In genomic region chr1:11330411-11330810, GRCh38 we compare ENCODE assay signal across 18 cellular contexts. TPM values are rescaled to one million over a fixed set of nuclear protein-coding genes. Genes with fewer than 3 reads are reported as not detected.
A peak's percentile ranks its signal among the peaks of the same experiment; 100 is the strongest.
DNase-seq lines count a peak whose midpoint lies in the region; ATAC-seq and TF ChIP-seq lines count a peak whose summit lies in the region.
"Had no signal": no experiment of that assay in that cellular context is flagged by ENCODE, and none has a peak within 500 bp of the region (broad histone marks: within the 10 kb centered on the region; RNA-seq: fewer than 3 reads in every experiment).

No MANE protein-coding gene starts in this region.

- no peak overlapping the region for H3K23ac ChIP-seq in mesendoderm (ENCODE audit: low read length)

- H3K4me1 ChIP-seq in mesendoderm (ENCODE audit: control insufficient read depth, low read depth, low read length): no peaks in the 10 kb centered on the region
- H3K4me1 ChIP-seq: BE2C, Caco-2 had no signal

- no peak overlapping the region for H2BK15ac ChIP-seq in mesendoderm (replicated peaks; ENCODE audit: low read depth)

- no peak overlapping the region for H4K8ac ChIP-seq in mesendoderm (ENCODE audit: low read depth, low read length)

- no peaks in the 10 kb centered on the region for H3K9me3 Mint-ChIP-seq in WTC11
- H3K9me3 Mint-ChIP-seq: CD14-positive monocyte; CD4-positive, alpha-beta memory T cell; CD8-positive, alpha-beta memory T cell had no signal

- H3K9ac ChIP-seq in mesendoderm (ENCODE audit: low read length): no peak overlapping the region
- H3K9ac ChIP-seq: BLaER1 had no signal

- H2AK5ac ChIP-seq in mesendoderm (ENCODE audit: low read length): no peak overlapping the region

- H3K27ac ChIP-seq in mesendoderm (ENCODE audit: low read depth, low read length): no peak overlapping the region
- H3K27ac ChIP-seq: BLaER1 had no signal

- H3K27me3 Mint-ChIP-seq in WTC11 (ENCODE audit: low read depth): no peaks in the 10 kb centered on the region
- H3K27me3 Mint-ChIP-seq: CD4-positive, CD25-positive, alpha-beta regulatory T cell had no signal

- no peaks in the 10 kb centered on the region for H3K79me1 ChIP-seq in mesendoderm (ENCODE audit: low read length)

- H3K27ac Mint-ChIP-seq in WTC11: no peak overlapping the region
- H3K27ac Mint-ChIP-seq: CD14-positive monocyte; CD4-positive, alpha-beta memory T cell; CD4-positive, CD25-positive, alpha-beta regulatory T cell; CD8-positive, alpha-beta memory T cell had no signal

- H3K18ac ChIP-seq in mesendoderm (ENCODE audit: low read length): no peak overlapping the region

- CTCF ChIA-PET in WTC11 (lab: Charles Lee): interaction anchor here (0.8 to 2.6 kb wide), 11 partner anchors 9 to 312 kb away, joined by 3 to 18 read pairs (median 4); partner anchors contain the start of gene DISP3

- TF ChIP-seq POLR2A in erythroblast (IDR thresholded peaks at IDR 0.05; ENCODE audit: low read length): no peak

- H3K4me3 Mint-ChIP-seq in WTC11: no peak overlapping the region
- H3K4me3 Mint-ChIP-seq: CD14-positive monocyte; CD4-positive, alpha-beta memory T cell; CD4-positive, CD25-positive, alpha-beta regulatory T cell; CD8-positive, alpha-beta memory T cell had no signal

- no peak overlapping the region for H3K56ac ChIP-seq in mesendoderm (ENCODE audit: low read length)

- no peak overlapping the region for H4K5ac ChIP-seq in mesendoderm (ENCODE audit: low read length)

- no peaks in the 10 kb centered on the region for H3K36me3 Mint-ChIP-seq in WTC11
- H3K36me3 Mint-ChIP-seq: CD14-positive monocyte; CD4-positive, alpha-beta memory T cell; CD4-positive, CD25-positive, alpha-beta regulatory T cell; CD8-positive, alpha-beta memory T cell had no signal

- H3K79me2 ChIP-seq in mesendoderm (ENCODE audit: control insufficient read depth, insufficient read depth, low read length): no peaks in the 10 kb centered on the region

- WGBS in mesendoderm (ENCODE audit: extremely low coverage, insufficient coverage, low lambda C conversion rate): no CpG with 5 or more reads among the region's 4 CpGs

- no peak for DNase-seq in WTC11 (ENCODE audit: low spot score)
- DNase-seq in mesendoderm: peak; percentile 55
- DNase-seq in erythroblast (lab: John Stamatoyannopoulos, UW): no peak
- no peak for DNase-seq in COLO829 (ENCODE audit: low spot score)
- DNase-seq in left lobe of liver (ENCODE audit: low spot score): no peak
- DNase-seq: 8988T; ACHN; BE2C; C1 segment of cervical spinal cord; Caco-2; Calu3; CD4-positive, alpha-beta memory T cell; CD4-positive, CD25-positive, alpha-beta regulatory T cell; CD8-positive, alpha-beta memory T cell; DMS79 treated with DMSO at 0.1 percent for 48 hours; GF-D8 had no signal

- no peak overlapping the region for H2BK5ac ChIP-seq in mesendoderm (ENCODE audit: low read length)

- no peak overlapping the region for H3K4ac ChIP-seq in mesendoderm (ENCODE audit: low read depth, low read length)

- POLR2A ChIA-PET in WTC11 (lab: Charles Lee): no interaction called here

- H3K4me2 ChIP-seq in mesendoderm (ENCODE audit: low read length): no peak overlapping the region
- H3K4me2 ChIP-seq: BLaER1 had no signal

- H3K4me1 Mint-ChIP-seq in WTC11: peaks cover 19% of the 10 kb centered on the region
- H3K4me1 Mint-ChIP-seq: CD14-positive monocyte; CD8-positive, alpha-beta memory T cell had no signal

- H3K36me3 ChIP-seq in mesendoderm (ENCODE audit: control insufficient read depth, insufficient read depth, low read length): no peaks in the 10 kb centered on the region
- H3K36me3 ChIP-seq: BE2C, BLaER1 had no signal

- TF ChIP-seq CTCF in WTC11 (IDR thresholded peaks at IDR 0.05): no peak

- ATAC-seq in WTC11: peak; percentile 23; the same call in 1 of the 2 replicates
- ATAC-seq in left lobe of liver: no peak

- H2BK120ac ChIP-seq in mesendoderm (ENCODE audit: low read depth, low read length): no peak overlapping the region

- no peak overlapping the region for H3K4me3 ChIP-seq in mesendoderm (ENCODE audit: low read length)
- H3K4me3 ChIP-seq: BLaER1 had no signal

- no peaks in the 10 kb centered on the region for H3K27me3 ChIP-seq in mesendoderm (ENCODE audit: insufficient read depth, low read length, poor library complexity)
- H3K27me3 ChIP-seq: BE2C, BLaER1 had no signal

TF ChIP-seq in WTC11, 78 proteins besides CTCF, POLR2A, EP300 and RAD21:
- TF ChIP-seq MXD4 (CRISPR knock-in tag; IDR thresholded peaks at IDR 0.05; ENCODE audit: borderline replicate concordance): no peak
- TF ChIP-seq, protein P1, sequence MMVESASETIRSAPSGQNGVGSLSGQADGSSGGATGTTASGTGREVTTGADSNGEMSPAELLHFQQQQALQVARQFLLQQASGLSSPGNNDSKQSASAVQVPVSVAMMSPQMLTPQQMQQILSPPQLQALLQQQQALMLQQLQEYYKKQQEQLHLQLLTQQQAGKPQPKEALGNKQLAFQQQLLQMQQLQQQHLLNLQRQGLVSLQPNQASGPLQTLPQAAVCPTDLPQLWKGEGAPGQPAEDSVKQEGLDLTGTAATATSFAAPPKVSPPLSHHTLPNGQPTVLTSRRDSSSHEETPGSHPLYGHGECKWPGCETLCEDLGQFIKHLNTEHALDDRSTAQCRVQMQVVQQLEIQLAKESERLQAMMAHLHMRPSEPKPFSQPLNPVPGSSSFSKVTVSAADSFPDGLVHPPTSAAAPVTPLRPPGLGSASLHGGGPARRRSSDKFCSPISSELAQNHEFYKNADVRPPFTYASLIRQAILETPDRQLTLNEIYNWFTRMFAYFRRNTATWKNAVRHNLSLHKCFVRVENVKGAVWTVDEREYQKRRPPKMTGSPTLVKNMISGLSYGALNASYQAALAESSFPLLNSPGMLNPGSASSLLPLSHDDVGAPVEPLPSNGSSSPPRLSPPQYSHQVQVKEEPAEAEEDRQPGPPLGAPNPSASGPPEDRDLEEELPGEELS (CRISPR knock-in tag; IDR thresholded peaks at IDR 0.05): no peak
- no peak for TF ChIP-seq MLX (CRISPR knock-in tag; IDR thresholded peaks at IDR 0.05)
- TF ChIP-seq JUN (CRISPR knock-in tag; IDR thresholded peaks at IDR 0.05): no peak
- TF ChIP-seq ZNF317 (CRISPR knock-in tag; IDR thresholded peaks at IDR 0.05; ENCODE audit: borderline replicate concordance, low read depth): no peak
- no peak for TF ChIP-seq MYBL2 (CRISPR knock-in tag; IDR thresholded peaks at IDR 0.05)
- TF ChIP-seq NFE2L1 (CRISPR knock-in tag; IDR thresholded peaks at IDR 0.05): no peak
- TF ChIP-seq HMGA2 (CRISPR knock-in tag; IDR thresholded peaks at IDR 0.05): no peak
- no peak for TF ChIP-seq TP53 (CRISPR knock-in tag; IDR thresholded peaks at IDR 0.05)
- no peak for TF ChIP-seq GRHL2 (CRISPR knock-in tag; IDR thresholded peaks at IDR 0.05; ENCODE audit: insufficient replicate concordance, severe bottlenecking)
- no peak for TF ChIP-seq ZNF512 (CRISPR knock-in tag; IDR thresholded peaks at IDR 0.05; ENCODE audit: borderline replicate concordance)
- TF ChIP-seq, protein P2, sequence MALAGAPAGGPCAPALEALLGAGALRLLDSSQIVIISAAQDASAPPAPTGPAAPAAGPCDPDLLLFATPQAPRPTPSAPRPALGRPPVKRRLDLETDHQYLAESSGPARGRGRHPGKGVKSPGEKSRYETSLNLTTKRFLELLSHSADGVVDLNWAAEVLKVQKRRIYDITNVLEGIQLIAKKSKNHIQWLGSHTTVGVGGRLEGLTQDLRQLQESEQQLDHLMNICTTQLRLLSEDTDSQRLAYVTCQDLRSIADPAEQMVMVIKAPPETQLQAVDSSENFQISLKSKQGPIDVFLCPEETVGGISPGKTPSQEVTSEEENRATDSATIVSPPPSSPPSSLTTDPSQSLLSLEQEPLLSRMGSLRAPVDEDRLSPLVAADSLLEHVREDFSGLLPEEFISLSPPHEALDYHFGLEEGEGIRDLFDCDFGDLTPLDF (CRISPR knock-in tag; IDR thresholded peaks at IDR 0.05): no peak
- TF ChIP-seq ATF3 (CRISPR knock-in tag; conservative IDR thresholded peaks at IDR 0.05): no peak
- TF ChIP-seq FOXP1 (CRISPR knock-in tag; IDR thresholded peaks at IDR 0.05; ENCODE audit: borderline replicate concordance): no peak
- no peak for TF ChIP-seq CDX4 (CRISPR knock-in tag; IDR thresholded peaks at IDR 0.05; ENCODE audit: borderline replicate concordance)

RNA-seq across cellular contexts. Expression of gene UBIAD1, which starts 57.4 kb away (rescaled TPM):
- total RNA-seq in WTC11 (2021) (20.8 to 21.6 TPM (median 20.8 TPM) in 3 replicates), left lobe of liver (7.6 TPM)
- 18.3 TPM for polyA plus RNA-seq in mesendoderm (2013, experiment 1 of 2)
- polyA plus RNA-seq in mesendoderm (2013, experiment 2 of 2): 18.0 TPM
